8 cellular contexts compared by ENCODE assay signal in genomic region chr1:33181038-33181861, GRCh38. TPM values are rescaled to one million over a fixed set of nuclear protein-coding genes. Genes with fewer than 3 reads are reported as not detected.
A peak's percentile ranks its signal among the peaks of the same experiment; 100 is the strongest.
DNase-seq lines count a peak whose midpoint lies in the region; ATAC-seq and TF ChIP-seq lines count a peak whose summit lies in the region.

No MANE protein-coding gene starts in this region.

- peaks cover 7% of the 10 kb centered on the region; the same call in 1 of the 2 replicates for H3F3A ChIP-seq in MM.1S (ENCODE audit: insufficient read depth, low read length)

- TF ChIP-seq CTCF in MM.1S (IDR thresholded peaks at IDR 0.05; ENCODE audit: low read length) (no peak), mucosa of descending colon (IDR thresholded peaks at IDR 0.05) (no peak)

- no peaks in the 10 kb centered on the region for H3K9me3 ChIP-seq in MM.1S (replicated peaks; ENCODE audit: insufficient read depth, low read length)
- H3K9me3 ChIP-seq in mucosa of descending colon, result no peaks in the 10 kb centered on the region
- H3K9me3 ChIP-seq in stomach smooth muscle (ENCODE audit: control insufficient read depth in 2 of 2, low read length in 2 of 2), result no peaks in the 10 kb centered on the region

- no peaks in the 10 kb centered on the region for H3K79me2 ChIP-seq in MM.1S (ENCODE audit: low read length)

- H4K20me1 ChIP-seq in MM.1S (ENCODE audit: insufficient read depth, low read length), result no peaks in the 10 kb centered on the region

- DNase-seq in DMS79 treated with DMSO at 0.1 percent for 48 hours (lab: John Stamatoyannopoulos, UW), result peak; percentile 44
- DNase-seq in MM.1S, result no peak
- peak; percentile 12 for DNase-seq in activated CD4-positive, alpha-beta T cell treated with anti-CD3 and anti-CD28 coated beads for 1 hour
- DNase-seq in effector memory CD8-positive, alpha-beta T cell, result peak; percentile 14 to 42 (median 23)
- DNase-seq in mucosa of descending colon, result peak; percentile 52 to 80 (median 70)
- DNase-seq in NOMO-1 treated with DMSO at 0.1 percent for 48 hours (lab: John Stamatoyannopoulos, UW; ENCODE audit: unreplicated experiment), result no peak

- H3K27ac ChIP-seq in MM.1S (ENCODE audit: low read length), result peak overlapping the region; percentile 37; the same call in 1 of the 2 replicates
- peak overlapping the region; percentile 53 for H3K27ac ChIP-seq in stomach smooth muscle (ENCODE audit: low read length)

- peaks cover 33% of the 10 kb centered on the region in 2 donors for H3K4me1 Mint-ChIP-seq in effector memory CD8-positive, alpha-beta T cell (ENCODE audit: low read depth in 2 of 2)

- H3K4me3 ChIP-seq in MM.1S (ENCODE audit: low read length) (peak overlapping the region; percentile 66), mucosa of descending colon (peak overlapping the region; percentile 59), stomach smooth muscle (ENCODE audit: low read length in 2 of 2) (peak overlapping the region; percentile 67 to 79)

- peaks cover 0 to 20% of the 10 kb centered on the region in 2 donors for H3K27me3 Mint-ChIP-seq in effector memory CD8-positive, alpha-beta T cell

- peak overlapping the region; percentile 27; the same call in 1 of the 2 replicates for H3K9ac ChIP-seq in MM.1S (ENCODE audit: low read length)
- H3K9ac ChIP-seq in stomach smooth muscle (ENCODE audit: low read length in 2 of 2), result peak overlapping the region in 1 of 2 donors; percentile 35

- peaks cover 9% of the 10 kb centered on the region; the same call in 1 of the 2 replicates for H3K4me1 ChIP-seq in MM.1S (ENCODE audit: low read length)
- H3K4me1 ChIP-seq in mucosa of descending colon (ENCODE audit: low read depth), result peaks cover 9% of the 10 kb centered on the region
- H3K4me1 ChIP-seq in stomach smooth muscle (ENCODE audit: control insufficient read depth, insufficient read depth, low read length), result peaks cover 17% of the 10 kb centered on the region

- H3K36me3 Mint-ChIP-seq in effector memory CD8-positive, alpha-beta T cell (ENCODE audit: insufficient read depth), result peaks cover 14% of the 10 kb centered on the region

- no peaks in the 10 kb centered on the region for H3K9me3 Mint-ChIP-seq in effector memory CD8-positive, alpha-beta T cell

- 0 out of 2 replicates have a peak, but pooled peaks cover 3% of the 10 kb centered on the region for H3K27me3 ChIP-seq in MM.1S (replicated peaks; ENCODE audit: insufficient read depth, low read length)
- no peaks in the 10 kb centered on the region for H3K27me3 ChIP-seq in stomach smooth muscle (ENCODE audit: control insufficient read depth in 1 of 2, insufficient read depth in 2 of 2, low read length in 2 of 2)

- intact Hi-C loops in mucosa of descending colon (cut with DNase I, micrococcal nuclease), result no loop called here

- peak overlapping the region; percentile 88 to 89 for H3K4me3 Mint-ChIP-seq in effector memory CD8-positive, alpha-beta T cell

- no peaks in the 10 kb centered on the region for H3K9me2 ChIP-seq in MM.1S (replicated peaks; ENCODE audit: insufficient read depth, low read length)

- H3K27ac Mint-ChIP-seq in effector memory CD8-positive, alpha-beta T cell, result peak overlapping the region in 1 of 2 donors; percentile 79

- ATAC-seq in GM21786 (IDR thresholded peaks at IDR 0.05; ENCODE audit: unreplicated experiment), result peak; percentile 20
- ATAC-seq in effector memory CD8-positive, alpha-beta T cell (replicated peaks), result peak; percentile 46
- peak; percentile 60 for ATAC-seq in mucosa of descending colon

- H3K4me2 ChIP-seq in MM.1S (ENCODE audit: low read depth, low read length), result peak overlapping the region; percentile 100

- H3K36me3 ChIP-seq in MM.1S (replicated peaks; ENCODE audit: insufficient read depth, low read length) (no peaks in the 10 kb centered on the region), mucosa of descending colon (ENCODE audit: low read depth) (no peaks in the 10 kb centered on the region), stomach smooth muscle (ENCODE audit: control insufficient read depth in 2 of 2, insufficient read depth in 2 of 2, low read length in 2 of 2) (peaks cover 2 to 5% of the 10 kb centered on the region in 2 donors)

- H2AFZ ChIP-seq in MM.1S (ENCODE audit: low read length), result peak overlapping the region; percentile 94

RNA-seq across cellular contexts. Expression of gene TRIM62, which starts 0.6 kb away (rescaled TPM):
- 1 to 10 TPM; 5.0 to 9.3 (median 5.2) TPM for total RNA-seq in mucosa of descending colon

Comparison
In these comparisons a context has a peak if more than half of its experiments do, and no peak if none do; other contexts are left out.
1. DNase-seq: peak in DMS79 treated with DMSO at 0.1 percent for 48 hours (single experiment), activated CD4-positive, alpha-beta T cell treated with anti-CD3 and anti-CD28 coated beads for 1 hour (single experiment), effector memory CD8-positive, alpha-beta T cell (3 of 3) and mucosa of descending colon (3 of 3); none in MM.1S (single experiment) and NOMO-1 treated with DMSO at 0.1 percent for 48 hours (single experiment).
2. Peak in every context shown above with its lines, with median percentiles within 50 percentile points of each other: ATAC-seq and H3K4me3 ChIP-seq.